In genomic region chrX:119758682-119759332, GRCh38 we compare ENCODE assay signal across 9 cellular contexts. TPM values are rescaled to one million over a fixed set of nuclear protein-coding genes. Genes with fewer than 3 reads are reported as not detected.
DNase-seq lines count a peak whose midpoint lies in the region; ATAC-seq, FAIRE-seq and TF ChIP-seq lines count a peak whose summit lies in the region.
"Had no signal": no experiment of that assay in that cellular context is flagged by ENCODE, and none has a peak within 500 bp of the region (broad histone marks: within the 10 kb centered on the region; RNA-seq: fewer than 3 reads in every experiment).

No MANE protein-coding gene starts in this region.

- H3K27ac ChIP-seq in esophagus muscularis mucosa (replicated peaks in 1 of 4) (no peak overlapping the region), neuronal stem cell (replicated peaks; ENCODE audit: low read length) (no peak overlapping the region)

- no peak overlapping the region for H2AK5ac ChIP-seq in neuronal stem cell (ENCODE audit: low read depth, low read length)

- H2AFZ ChIP-seq in neuronal stem cell (ENCODE audit: low read length) = peak overlapping the region; percentile 87

- WGBS in esophagus muscularis mucosa = 45% methylated on average over 17 of the region's 71 CpGs
- WGBS in neuronal stem cell (ENCODE audit: extremely low coverage in 2 of 2, insufficient read length in 2 of 2, insufficient replicate concordance in 1 of 2), 2 donors = no CpG with 5 or more reads among the region's 71 CpGs

- H3K4me3 ChIP-seq in esophagus muscularis mucosa (peak overlapping the region; percentile 48 to 61 (median 50)), neuronal stem cell (ENCODE audit: low read length in 2 of 2) (peak overlapping the region; percentile 38 to 77)

- peak overlapping the region; percentile 73 for H3K23ac ChIP-seq in neuronal stem cell (ENCODE audit: low read depth, low read length, poor library complexity)

- H2BK15ac ChIP-seq in neuronal stem cell (ENCODE audit: low read length) = no peak overlapping the region

- H3K14ac ChIP-seq in neuronal stem cell (ENCODE audit: low read length) = peak overlapping the region; percentile 21

- peak; percentile 25 for ATAC-seq in Right ventricle myocardium inferior

- peak overlapping the region; percentile 80 for H3K4me2 ChIP-seq in neuronal stem cell (ENCODE audit: insufficient read depth, low read length, poor library complexity, severe bottlenecking)

- H3K36me3 ChIP-seq in esophagus muscularis mucosa = no peaks in the 10 kb centered on the region
- H3K36me3 ChIP-seq in neuronal stem cell (replicated peaks in 1 of 2; ENCODE audit: control insufficient read depth in 2 of 2, insufficient read depth in 2 of 2, low read length in 2 of 2) = no peaks in the 10 kb centered on the region

- intact Hi-C loops in Right ventricle myocardium inferior (cut with DNase I) (no loop called here), cardiac septum (cut with DNase I) (no loop called here), esophagus muscularis mucosa (cut with DNase I) (no loop called here)

- H3K27me3 ChIP-seq in esophagus muscularis mucosa = peaks cover 0 to 15% (median 3%) of the 10 kb centered on the region in 4 donors
- peaks cover 4 to 36% (median 6%) of the 10 kb centered on the region in 3 experiments for H3K27me3 ChIP-seq in neuronal stem cell (ENCODE audit: control insufficient read depth in 3 of 3, insufficient read depth in 3 of 3, low read depth in 1 of 3, low read length in 3 of 3)

- no peak overlapping the region for H2BK12ac ChIP-seq in neuronal stem cell (ENCODE audit: low read length)

- no peak overlapping the region for H2BK5ac ChIP-seq in neuronal stem cell (ENCODE audit: low read length)

- H3K9ac ChIP-seq in neuronal stem cell (ENCODE audit: low read depth, low read length, poor library complexity) = peak overlapping the region; percentile 44

- H4K91ac ChIP-seq in neuronal stem cell (ENCODE audit: low read depth, low read length, poor library complexity) = no peak overlapping the region

- no peak for TF ChIP-seq EP300 in esophagus muscularis mucosa (IDR thresholded peaks at IDR 0.05)

- no peak overlapping the region for H3K4ac ChIP-seq in neuronal stem cell (ENCODE audit: low read length)

- TF ChIP-seq CTCF in esophagus muscularis mucosa (IDR thresholded peaks at IDR 0.05) (no peak), D721Med (IDR thresholded peaks at IDR 0.05; ENCODE audit: insufficient read depth, missing control alignments) (no peak)

- FAIRE-seq in D721Med (lab: Jason Lieb, UNC) = no peak

- no peaks in the 10 kb centered on the region for H3K79me1 ChIP-seq in neuronal stem cell (ENCODE audit: low read depth, low read length)

- no peak overlapping the region for H2BK120ac ChIP-seq in neuronal stem cell (ENCODE audit: low read depth, low read length)

- no peak for DNase-seq in Right ventricle myocardium inferior (ENCODE audit: missing footprints)
- DNase-seq in cardiac septum (ENCODE audit: low spot score) = no peak
- DNase-seq in activated CD4-positive, alpha-beta T cell treated with anti-CD3 and anti-CD28 coated beads, Interleukin-2, amount 50 U/mL, for 48 hours = peak; percentile 22 to 31
- DNase-seq in esophagus muscularis mucosa (ENCODE audit: extremely low spot score) = no peak
- no peak for DNase-seq in neuronal stem cell (ENCODE audit: low spot score)
- no peak for DNase-seq in D721Med (ENCODE audit: insufficient read length, low spot score)
- DNase-seq in glomerular visceral epithelial cell (ENCODE audit: extremely low spot score) = no peak
- DNase-seq in NK-92 treated with Interleukin-12 subunit alpha and Interleukin-12 subunit beta, amount 100 ng/mL, for 24 hours (lab: John Stamatoyannopoulos, UW) = no peak

- no peaks in the 10 kb centered on the region for H3K9me3 ChIP-seq in esophagus muscularis mucosa
- H3K9me3 ChIP-seq in neuronal stem cell (replicated peaks in 1 of 2; ENCODE audit: control insufficient read depth in 2 of 2, insufficient read depth in 1 of 2, low read depth in 1 of 2, low read length in 2 of 2) = no peaks in the 10 kb centered on the region

- no peak for TF ChIP-seq POLR2A in esophagus muscularis mucosa (IDR thresholded peaks at IDR 0.05; ENCODE audit: low read depth)

- no peak overlapping the region for H4K8ac ChIP-seq in neuronal stem cell (ENCODE audit: low read depth, low read length)

- H3K4me1 ChIP-seq in esophagus muscularis mucosa (peaks cover 5 to 17% (median 16%) of the 10 kb centered on the region in 4 donors), neuronal stem cell (ENCODE audit: control insufficient read depth in 2 of 2, insufficient read depth in 1 of 2, low read depth in 1 of 2, low read length in 2 of 2) (peaks cover 0 to 14% of the 10 kb centered on the region in 2 donors)

- H3K18ac ChIP-seq in neuronal stem cell (ENCODE audit: low read length) = no peak overlapping the region

RNA-seq across cellular contexts. Expression of gene SOWAHD, which starts 0.4 kb away (rescaled TPM):
- total RNA-seq in Right ventricle myocardium inferior (0.41 TPM), cardiac septum (not detected), esophagus muscularis mucosa (not detected)
- not detected for polyA plus RNA-seq in neuronal stem cell (2013, experiment 1 of 2)
- 0.04 TPM for polyA plus RNA-seq in neuronal stem cell (2013, experiment 2 of 2)
- total RNA-seq: dermis microvascular lymphatic vessel endothelial cell had no signal

RNA-seq across cellular contexts. Expression of gene RPL39, which starts 32.6 kb away (rescaled TPM):
- total RNA-seq in Right ventricle myocardium inferior (1,140 TPM), cardiac septum (733 TPM), esophagus muscularis mucosa (1,000 to 10,000 TPM in 3 of 4 donors, 100 to 1,000 TPM in 1; 593 to 7,104 (median 2,426) TPM)
- polyA plus RNA-seq in neuronal stem cell (2013, experiment 1 of 2) = 7,896 TPM
- 7,899 TPM for polyA plus RNA-seq in neuronal stem cell (2013, experiment 2 of 2)

Comparison
In these comparisons a context has a peak if more than half of its experiments do, and no peak if none do; other contexts are left out.
1. DNase-seq: peak in activated CD4-positive, alpha-beta T cell treated with anti-CD3 and anti-CD28 coated beads, Interleukin-2, amount 50 U/mL, for 48 hours (2 of 2); none in Right ventricle myocardium inferior (single experiment), cardiac septum (single experiment), esophagus muscularis mucosa (single experiment), neuronal stem cell (single experiment), D721Med (single experiment), glomerular visceral epithelial cell (single experiment) and NK-92 treated with Interleukin-12 subunit alpha and Interleukin-12 subunit beta, amount 100 ng/mL, for 24 hours (single experiment).